24 cellular contexts compared by ENCODE assay signal in the genomic region with DNA sequence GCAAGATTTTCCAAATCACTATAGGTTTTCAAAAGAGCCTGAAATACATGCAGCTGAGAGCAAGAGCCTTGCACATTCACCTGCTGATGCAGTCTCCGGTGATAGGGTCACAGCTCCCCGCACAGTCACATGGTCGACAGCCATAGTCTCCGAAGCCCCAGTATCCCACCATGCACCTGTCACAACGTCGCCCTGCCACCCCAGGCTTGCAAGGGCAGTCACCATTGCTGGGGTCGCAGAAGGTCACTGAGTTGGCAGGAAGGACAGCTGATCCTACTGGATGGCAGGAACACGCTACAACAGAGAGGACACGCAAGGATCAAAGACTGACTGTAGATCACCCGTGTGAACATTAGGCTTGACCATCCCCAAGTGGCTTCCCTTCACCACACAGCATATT.
A peak's percentile ranks its signal among the peaks of the same experiment; 100 is the strongest.
DNase-seq lines count a peak whose midpoint lies in the region; ATAC-seq, FAIRE-seq and TF ChIP-seq lines count a peak whose summit lies in the region.
"Had no signal": no experiment of that assay in that cellular context is flagged by ENCODE, and none has a peak within 500 bp of the region (broad histone marks: within the 10 kb centered on the region; RNA-seq: fewer than 3 reads in every experiment).

No MANE protein-coding gene starts in this region.

- H2BK20ac ChIP-seq in IMR-90 (ENCODE audit: low read depth, low read length) (no peak overlapping the region), H1 (ENCODE audit: low read length) (no peak overlapping the region)

- no peak overlapping the region for H3K4me2 ChIP-seq in IMR-90 (ENCODE audit: low read depth, low read length)
- no peak overlapping the region for H3K4me2 ChIP-seq in H1 (ENCODE audit: insufficient read depth in 1 of 2, low read depth in 2 of 2, low read length in 2 of 2)
- H3K4me2 ChIP-seq: A549; BLaER1 treated with 17β-estradiol and CSF1 and Interleukin-3, amounts not matched to agents 10 nM and 100 nM had no signal

- intact Hi-C loops in Right ventricle myocardium superior (cut with DNase I), result no loop called here
- intact Hi-C loops in IMR-90 (cut with micrococcal nuclease), result no loop called here

- H2AK5ac ChIP-seq in IMR-90 (ENCODE audit: low read depth, low read length) (no peak overlapping the region; the same call in 1 of the 2 replicates), H1 (ENCODE audit: low read depth, low read length) (0 out of 2 replicates have a peak overlapping the region, but pooled peaks have one; percentile 46)

- CTCF ChIA-PET in IMR-90 (lab: Yijun Ruan, JAX), result interaction anchor here (0.6 kb wide), 1 partner anchor 10 kb away, joined by 3 read pairs; no protein-coding TSS in a partner anchor
- CTCF ChIA-PET in H1 (lab: Charles Lee; ENCODE audit: partially characterized antibody), result no interaction called here

- POLR2A ChIA-PET in IMR-90 (lab: Charles Lee; ENCODE audit: unreplicated experiment) (no interaction called here), H1 (lab: Charles Lee; ENCODE audit: partially characterized antibody) (interaction anchor here (1.2 kb wide), 1 partner anchor 11 kb away, joined by 4 read pairs; no protein-coding TSS in a partner anchor)

- DNase-seq in Right ventricle myocardium superior (no peak), right atrium auricular region (ENCODE audit: low spot score) (no peak), IMR-90 (no peak), H1 (ENCODE audit: low read depth in 1 of 2, low spot score in 2 of 2) (no peak), osteocyte (ENCODE audit: extremely low spot score, unreplicated experiment) (no peak), DMS 273 treated with DMSO at 0.1 percent for 48 hours (lab: John Stamatoyannopoulos, UW) (no peak), NCI-H446 treated with DMSO at 0.1 percent for 48 hours (lab: John Stamatoyannopoulos, UW) (no peak)
- DNase-seq: 8988T; ACHN; AML-193; BE2C; CD4-positive, alpha-beta T cell; CD8-positive, alpha-beta memory T cell; DMS53; DMS79 treated with DMSO at 0.1 percent for 48 hours; GOT3; H7; HCEC 1CT had no signal

- H3K4me1 ChIP-seq in right atrium auricular region (no peaks in the 10 kb centered on the region), IMR-90 (ENCODE audit: control insufficient read depth, insufficient read depth, low read length) (no peaks in the 10 kb centered on the region), H1 (replicated peaks in 1 of 4; ENCODE audit: control insufficient read depth in 3 of 4, insufficient read depth in 4 of 4, low read length in 3 of 4) (no peaks in the 10 kb centered on the region)
- H3K4me1 ChIP-seq: A549; BLaER1 treated with 17β-estradiol and CSF1 and Interleukin-3, amounts not matched to agents 10 nM and 100 nM had no signal

- no peak for TF ChIP-seq EP300 in H1 (IDR thresholded peaks at IDR 0.05; ENCODE audit: borderline replicate concordance in 1 of 2, low read depth in 2 of 2, low read length in 2 of 2)

- H3K4ac ChIP-seq in IMR-90 (ENCODE audit: low read depth, low read length) (no peak overlapping the region), H1 (replicated peaks; ENCODE audit: insufficient read length, low read depth, low read length) (no peak overlapping the region)

- H3K79me2 ChIP-seq in H1 (ENCODE audit: control insufficient read depth in 1 of 2, insufficient read depth in 2 of 2, low read length in 2 of 2), result no peaks in the 10 kb centered on the region

- peak overlapping the region; percentile 52 for H2AK9ac ChIP-seq in IMR-90 (replicated peaks; ENCODE audit: low read depth, low read length, poor library complexity)

- WGBS in IMR-90 (ENCODE audit: extremely low coverage in 2 of 2, insufficient read length in 1 of 2), 2 experiments, result 77% methylated on average over 4 of the region's 10 CpGs; no CpG with 5 or more reads in 1 of the 2 experiments
- 94% methylated on average over 10 of the region's 10 CpGs; no CpG with 5 or more reads in 1 of the 2 experiments for WGBS in H1 (ENCODE audit: extremely low coverage in 1 of 2, insufficient coverage in 1 of 2, insufficient read length in 1 of 2, insufficient replicate concordance in 2 of 2, low coverage in 1 of 2, low lambda C conversion rate in 2 of 2, missing lambda C conversion rate in 1 of 2), 2 experiments

- H3K36me3 Mint-ChIP-seq in osteocyte (ENCODE audit: unreplicated experiment), result peaks cover 63% of the 10 kb centered on the region
- H3K36me3 Mint-ChIP-seq: CD14-positive monocyte; CD8-positive, alpha-beta memory T cell had no signal

- no peak overlapping the region for H4K5ac ChIP-seq in IMR-90 (ENCODE audit: low read depth, low read length)
- H4K5ac ChIP-seq in H1 (ENCODE audit: insufficient read length, low read depth, low read length), result no peak overlapping the region

- H2BK120ac ChIP-seq in IMR-90 (ENCODE audit: low read depth, low read length), result no peak overlapping the region
- no peak overlapping the region for H2BK120ac ChIP-seq in H1 (replicated peaks; ENCODE audit: low read depth, low read length)

- H3K27ac Mint-ChIP-seq in osteocyte (ENCODE audit: unreplicated experiment), result peak overlapping the region; percentile 61
- H3K27ac Mint-ChIP-seq: CD14-positive monocyte; CD4-positive, alpha-beta T cell; CD8-positive, alpha-beta memory T cell had no signal

- H3K9me3 ChIP-seq in right atrium auricular region (no peaks in the 10 kb centered on the region), IMR-90 (ENCODE audit: control insufficient read depth, insufficient read depth, low read length) (no peaks in the 10 kb centered on the region), H1 (ENCODE audit: insufficient read depth in 2 of 2, low read depth in 1 of 2, low read length in 1 of 2) (no peaks in the 10 kb centered on the region)
- H3K9me3 ChIP-seq: A549, BE2C had no signal

- H2BK5ac ChIP-seq in IMR-90 (ENCODE audit: low read depth, low read length, poor library complexity, severe bottlenecking) (no peak overlapping the region), H1 (ENCODE audit: low read depth, low read length) (no peak overlapping the region)

- H4K91ac ChIP-seq in IMR-90 (ENCODE audit: insufficient read depth, low read depth, low read length) (no peak overlapping the region), H1 (replicated peaks; ENCODE audit: insufficient read length, low read length) (no peak overlapping the region)

- H3K23me2 ChIP-seq in H1 (ENCODE audit: low read depth, low read length), result no peaks in the 10 kb centered on the region

- no peak overlapping the region for H3K9ac ChIP-seq in IMR-90 (ENCODE audit: low read depth, low read length)
- H3K9ac ChIP-seq in H1 (replicated peaks in 1 of 4; ENCODE audit: extremely low read depth in 1 of 4, low read depth in 3 of 4, low read length in 3 of 4), result no peak overlapping the region
- H3K9ac ChIP-seq: BLaER1 treated with 17β-estradiol and CSF1 and Interleukin-3, amounts not matched to agents 10 nM and 100 nM had no signal

- H3K18ac ChIP-seq in IMR-90 (ENCODE audit: low read depth, low read length) (no peak overlapping the region), H1 (ENCODE audit: extremely low read depth, low read length) (no peak overlapping the region)

- H4K8ac ChIP-seq in IMR-90 (ENCODE audit: low read depth in 2 of 2, low read length in 2 of 2) (no peak overlapping the region), H1 (ENCODE audit: extremely low read depth, insufficient read depth, low read length) (no peak overlapping the region)

- TF ChIP-seq POLR2A in IMR-90 (IDR thresholded peaks at IDR 0.05; ENCODE audit: low read depth, low read length) (no peak), H1 (IDR thresholded peaks at IDR 0.05; ENCODE audit: control extremely low read depth in 1 of 2, low read depth in 2 of 2, low read length in 2 of 2) (no peak)

- H3K4me3 ChIP-seq in right atrium auricular region, result no peak overlapping the region
- H3K4me3 ChIP-seq in IMR-90 (ENCODE audit: insufficient read depth, low read depth, low read length), result no peak overlapping the region
- H3K4me3 ChIP-seq in H1 (ENCODE audit: extremely low read depth in 1 of 4, insufficient read depth in 2 of 4, low read depth in 3 of 4, low read length in 4 of 4), result no peak overlapping the region
- H3K4me3 ChIP-seq: A549; BLaER1 treated with 17β-estradiol and CSF1 and Interleukin-3, amounts not matched to agents 10 nM and 100 nM had no signal

- TF ChIP-seq RAD21 in IMR-90 (IDR thresholded peaks at IDR 0.05; ENCODE audit: low read length), result no peak
- no peak for TF ChIP-seq RAD21 in H1 (IDR thresholded peaks at IDR 0.05 in 1 of 2, conservative IDR thresholded peaks at IDR 0.05 in 1 of 2; ENCODE audit: low read depth in 2 of 2, low read length in 2 of 2)

- H3K27me3 ChIP-seq in right atrium auricular region (no peaks in the 10 kb centered on the region), IMR-90 (ENCODE audit: control insufficient read depth, insufficient read depth, low read length) (no peaks in the 10 kb centered on the region), H1 (replicated peaks in 1 of 4; ENCODE audit: control insufficient read depth in 3 of 4, extremely low read depth in 1 of 4, insufficient read depth in 3 of 4, low read length in 3 of 4) (no peaks in the 10 kb centered on the region)
- H3K27me3 ChIP-seq: BE2C; BLaER1 treated with 17β-estradiol and CSF1 and Interleukin-3, amounts not matched to agents 10 nM and 100 nM had no signal

- dilution Hi-C loops in IMR-90 (cut with HindIII; ENCODE audit: low sequenced_read_pairs, unreplicated experiment), result no loop called here

- no peak overlapping the region for H3K27ac ChIP-seq in right atrium auricular region
- no peak overlapping the region for H3K27ac ChIP-seq in IMR-90 (ENCODE audit: insufficient read depth, low read length)
- H3K27ac ChIP-seq in H1 (ENCODE audit: low read depth, low read length), result no peak overlapping the region
- H3K27ac ChIP-seq: A549; BLaER1 treated with 17β-estradiol and CSF1 and Interleukin-3, amounts not matched to agents 10 nM and 100 nM had no signal

- peaks cover 5% of the 10 kb centered on the region for H3K9me1 ChIP-seq in IMR-90 (ENCODE audit: insufficient read depth, low read length)

- H3K14ac ChIP-seq in IMR-90 (replicated peaks; ENCODE audit: low read depth, low read length), result no peak overlapping the region
- H3K14ac ChIP-seq in H1 (ENCODE audit: insufficient read length), result no peak overlapping the region

- BruUV-seq in IMR-90 (replicated peaks; lab: Mats Ljungman, UMichigan), result no TSS peak

- no peaks in the 10 kb centered on the region for H3K27me3 Mint-ChIP-seq in osteocyte (ENCODE audit: unreplicated experiment)

- H3K36me3 ChIP-seq in right atrium auricular region (peaks cover 17% of the 10 kb centered on the region), IMR-90 (ENCODE audit: control insufficient read depth, insufficient read depth, low read length) (peaks cover 20% of the 10 kb centered on the region), H1 (ENCODE audit: control insufficient read depth in 2 of 4, insufficient read depth in 4 of 4, low read length in 3 of 4) (no peaks in the 10 kb centered on the region)
- H3K36me3 ChIP-seq: BE2C; BLaER1 treated with 17β-estradiol and CSF1 and Interleukin-3, amounts not matched to agents 10 nM and 100 nM had no signal

- peak; percentile 35 for ATAC-seq in Right ventricle myocardium superior (ENCODE audit: poor library complexity)
- no peak for ATAC-seq in IMR-90 (ENCODE audit: low read depth)

- H3K23ac ChIP-seq in IMR-90 (ENCODE audit: low read depth, low read length) (no peak overlapping the region), H1 (ENCODE audit: insufficient read length) (no peak overlapping the region)

- H3K9me3 Mint-ChIP-seq in osteocyte (ENCODE audit: unreplicated experiment), result no peaks in the 10 kb centered on the region
- H3K9me3 Mint-ChIP-seq: CD4-positive, alpha-beta T cell had no signal

- in situ Hi-C loops in IMR-90 (cut with MboI; ENCODE audit: low sequenced_read_pairs), result no loop called here

- H3K56ac ChIP-seq in IMR-90 (ENCODE audit: extremely low read depth, insufficient read depth, low read length) (no peak overlapping the region), H1 (replicated peaks; ENCODE audit: insufficient read length, low read depth, low read length) (no peak overlapping the region)

- peaks cover 12% of the 10 kb centered on the region for H3K4me1 Mint-ChIP-seq in osteocyte (ENCODE audit: unreplicated experiment)
- H3K4me1 Mint-ChIP-seq: CD14-positive monocyte; CD8-positive, alpha-beta memory T cell had no signal

- H2BK12ac ChIP-seq in H1 (ENCODE audit: low read depth, low read length), result no peak overlapping the region

- H4K20me1 ChIP-seq in IMR-90 (ENCODE audit: insufficient read depth, low read length) (no peaks in the 10 kb centered on the region), H1 (replicated peaks in 1 of 2; ENCODE audit: control insufficient read depth in 1 of 2, insufficient read depth in 2 of 2, low read length in 2 of 2) (no peaks in the 10 kb centered on the region)
- H4K20me1 ChIP-seq: BLaER1 treated with 17β-estradiol and CSF1 and Interleukin-3, amounts not matched to agents 10 nM and 100 nM had no signal

- no peak overlapping the region for H3K4me3 Mint-ChIP-seq in osteocyte (ENCODE audit: unreplicated experiment)
- H3K4me3 Mint-ChIP-seq: CD14-positive monocyte; CD4-positive, alpha-beta T cell; CD8-positive, alpha-beta memory T cell had no signal

- no peak for FAIRE-seq in H1 (lab: Jason Lieb, UNC)
- FAIRE-seq: A549, D721Med, G401.6, GM12892 had no signal

- H2BK15ac ChIP-seq in IMR-90 (ENCODE audit: low read depth, low read length) (no peak overlapping the region), H1 (ENCODE audit: low read length) (no peak overlapping the region)

- TF ChIP-seq CTCF in right atrium auricular region (IDR thresholded peaks at IDR 0.05) (no peak), IMR-90 (conservative IDR thresholded peaks at IDR 0.05; ENCODE audit: low read depth, low read length) (no peak), H1 (IDR thresholded peaks at IDR 0.05; ENCODE audit: control extremely low read depth in 1 of 3, insufficient read depth in 1 of 3, low read depth in 1 of 3, low read length in 3 of 3) (no peak), osteocyte (IDR thresholded peaks at IDR 0.05) (no peak)

- no peak overlapping the region for H2AFZ ChIP-seq in IMR-90 (replicated peaks; ENCODE audit: low read length, poor library complexity)
- no peak overlapping the region for H2AFZ ChIP-seq in H1 (ENCODE audit: low read length)

- H3K79me1 ChIP-seq in IMR-90 (ENCODE audit: low read depth in 1 of 2, low read length in 2 of 2) (0 out of 4 replicates have a peak, but pooled peaks cover 0 to 2% of the 10 kb centered on the region in 2 experiments), H1 (ENCODE audit: low read depth, low read length) (no peaks in the 10 kb centered on the region; the same call in 1 of the 2 replicates)
